Comparison of ENCODE assay signal across 8 cellular contexts in the genomic region with DNA sequence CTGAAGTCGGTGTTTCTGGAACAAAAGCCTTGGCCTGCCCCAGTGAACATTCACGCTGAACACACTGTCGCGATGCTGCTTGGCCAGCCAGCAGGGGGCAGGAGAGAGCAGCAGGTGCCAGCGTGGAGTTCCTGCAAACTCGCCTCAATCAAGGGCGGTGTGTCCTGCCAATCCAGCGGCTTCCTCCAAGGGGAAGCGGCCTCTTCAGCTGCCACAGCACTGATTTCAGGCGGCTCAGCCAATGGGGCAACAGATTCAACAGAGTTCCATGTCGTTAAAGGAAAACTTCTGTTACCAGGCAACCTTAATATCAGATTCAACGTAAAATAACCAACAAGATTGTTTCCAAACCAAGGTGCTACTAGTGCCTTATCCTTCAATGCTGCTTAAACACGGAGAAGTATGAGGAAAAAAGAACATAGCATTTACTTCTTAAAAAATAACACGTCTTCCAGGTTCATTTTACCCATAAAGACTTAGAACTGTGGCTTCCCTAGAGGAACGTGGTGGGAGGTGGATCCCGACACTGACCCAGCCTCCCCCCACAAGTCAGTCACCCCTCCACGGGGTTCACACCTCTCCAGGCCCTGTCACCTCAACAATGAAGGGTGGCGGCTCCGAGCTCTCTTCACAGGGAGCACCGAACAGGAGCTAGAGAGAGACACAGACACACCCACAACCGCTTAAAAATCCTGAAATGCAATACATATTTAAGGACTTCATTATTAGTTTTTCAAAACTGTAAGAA.
DNase-seq lines count a peak whose midpoint lies in the region; ATAC-seq, FAIRE-seq and TF ChIP-seq lines count a peak whose summit lies in the region.

No MANE protein-coding gene starts in this region.

- H3K36me3 Mint-ChIP-seq in HFFc6 (ENCODE audit: low read depth): no peaks in the 10 kb centered on the region

- H4K20me1 ChIP-seq in keratinocyte (ENCODE audit: control insufficient read depth, extremely low read depth, insufficient read depth, low read length): no peaks in the 10 kb centered on the region

- peaks cover 14% of the 10 kb centered on the region for H3K4me1 ChIP-seq in keratinocyte (ENCODE audit: control insufficient read depth, extremely low read depth, insufficient read depth, low read length)

- H3K4me3 Mint-ChIP-seq in HFFc6: no peak overlapping the region

- peaks cover 20% of the 10 kb centered on the region for H3K4me1 Mint-ChIP-seq in HFFc6 (ENCODE audit: low read depth)

- H3K4me3 ChIP-seq in keratinocyte (ENCODE audit: control insufficient read depth in 2 of 3, extremely low read depth in 1 of 3, insufficient read depth in 2 of 3, low read depth in 1 of 3, low read length in 3 of 3): no peak overlapping the region

- ATAC-seq in HG03378 (IDR thresholded peaks at IDR 0.05; ENCODE audit: unreplicated experiment): no peak

- peaks cover 6% of the 10 kb centered on the region for H3K27me3 Mint-ChIP-seq in HFFc6 (ENCODE audit: insufficient read depth)

- H3K9ac ChIP-seq in keratinocyte (ENCODE audit: control insufficient read depth, extremely low read depth, insufficient read depth, low read length): no peak overlapping the region

- H3K27ac ChIP-seq in caudate nucleus (ENCODE audit: low read depth, low read length) (peak overlapping the region; percentile 90), keratinocyte (ENCODE audit: control insufficient read depth, insufficient read depth, low read length) (no peak overlapping the region)

- H3K27ac Mint-ChIP-seq in HFFc6: peak overlapping the region; percentile 80

- FAIRE-seq in keratinocyte (lab: Jason Lieb, UNC): peak; percentile 98

- no peaks in the 10 kb centered on the region for H3K9me3 ChIP-seq in keratinocyte (ENCODE audit: control insufficient read depth, low read depth, low read length)

- H3K79me2 ChIP-seq in keratinocyte (ENCODE audit: control insufficient read depth, insufficient read depth, low read length): no peaks in the 10 kb centered on the region

- no peaks in the 10 kb centered on the region for H3K36me3 ChIP-seq in keratinocyte (ENCODE audit: control insufficient read depth in 2 of 2, extremely low read depth in 1 of 2, insufficient read depth in 2 of 2, low read length in 2 of 2)

- H3K9me3 Mint-ChIP-seq in HFFc6: no peaks in the 10 kb centered on the region

- DNase-seq in DMS53 (lab: John Stamatoyannopoulos, UW) (peak; percentile 96), HFFc6 (peak; percentile 79), NCI-H2171 treated with DMSO at 0.1 percent for 48 hours (lab: John Stamatoyannopoulos, UW) (peak; percentile 75), caudate nucleus (lab: John Stamatoyannopoulos, UW) (peak in 60 of 61 donors; percentile 57 to 97 (median 87)), keratinocyte (ENCODE audit: low read depth, low spot score) (peak; percentile 58)
- DNase-seq in activated CD4-positive, CD25-positive, alpha-beta regulatory T cell treated with anti-CD3 and anti-CD28 coated beads, Interleukin-2, amount 50 U/mL, for 16 hours (ENCODE audit: low read depth, low spot score): peak; percentile 41
- DNase-seq in stimulated activated CD4-positive, alpha-beta T cell treated with anti-CD3 and anti-CD28 coated beads, Interleukin-12 subunit alpha, Interleukin-12 subunit beta, amount 100 ng/mL, for 48 hours (ENCODE audit: low read depth in 2 of 3, low spot score in 1 of 3): peak; percentile 59 to 85 (median 77)

- H3K27me3 ChIP-seq in keratinocyte (ENCODE audit: control insufficient read depth, extremely low read depth, insufficient read depth, low read length): no peaks in the 10 kb centered on the region

- H3K4me2 ChIP-seq in keratinocyte (ENCODE audit: control insufficient read depth, extremely low read depth, insufficient read depth, low read depth, low read length): peak overlapping the region; percentile 53

- TF ChIP-seq CTCF in HFFc6 (IDR thresholded peaks at IDR 0.05) (peak; percentile 98), keratinocyte (optimal IDR thresholded peaks at IDR 0.05 in 1 of 3, IDR thresholded peaks at IDR 0.05 in 1 of 3, conservative IDR thresholded peaks at IDR 0.05 in 1 of 3; ENCODE audit: extremely low read depth in 1 of 3, insufficient read depth in 2 of 3, low read length in 3 of 3) (peak; percentile 98 to 100 (median 99))

- H3K9me1 ChIP-seq in keratinocyte (ENCODE audit: control insufficient read depth, extremely low read depth, insufficient read depth, low read length): no peaks in the 10 kb centered on the region

- peak overlapping the region; percentile 12 for H2AFZ ChIP-seq in keratinocyte (ENCODE audit: control insufficient read depth, low read length)

- dilution Hi-C loops in keratinocyte (cut with MboI; ENCODE audit: extremely low pct_ligation_motif_present, low sequenced_read_pairs): no loop called here

Comparison
In these comparisons a context has a peak if more than half of its experiments do, and no peak if none do; other contexts are left out.
1. DNase-seq: peak in every context shown above with its lines; median percentile 96 in DMS53; 87 in caudate nucleus; 79 in HFFc6; 77 in stimulated activated CD4-positive, alpha-beta T cell treated with anti-CD3 and anti-CD28 coated beads, Interleukin-12 subunit alpha, Interleukin-12 subunit beta, amount 100 ng/mL, for 48 hours; 75 in NCI-H2171 treated with DMSO at 0.1 percent for 48 hours; 58 in keratinocyte; 41 in activated CD4-positive, CD25-positive, alpha-beta regulatory T cell treated with anti-CD3 and anti-CD28 coated beads, Interleukin-2, amount 50 U/mL, for 16 hours.